Comparison of ENCODE assay signal across 8 cellular contexts in genomic region chr16:50697881-50698767, GRCh38. TPM values are rescaled to one million over a fixed set of nuclear protein-coding genes. Genes with fewer than 3 reads are reported as not detected.
A peak's percentile ranks its signal among the peaks of the same experiment; 100 is the strongest.
DNase-seq lines count a peak whose midpoint lies in the region; ATAC-seq and TF ChIP-seq lines count a peak whose summit lies in the region.

No MANE protein-coding gene starts in this region.

- peak overlapping the region; percentile 4 to 29 for H3K9ac ChIP-seq in liver (ENCODE audit: low read depth in 1 of 2, low read length in 2 of 2)

- WGBS in liver: 49% methylated on average over 19 of the region's 19 CpGs

- no peaks in the 10 kb centered on the region for H3K36me3 ChIP-seq in CD4-positive, alpha-beta memory T cell (ENCODE audit: insufficient read depth, low read length)
- H3K36me3 ChIP-seq in liver (ENCODE audit: control insufficient read depth in 4 of 4, insufficient read depth in 3 of 4, low read depth in 1 of 4, low read length in 3 of 4): no peaks in the 10 kb centered on the region

- H3K27ac ChIP-seq in CD4-positive, alpha-beta memory T cell (ENCODE audit: low read depth, low read length): peak overlapping the region; percentile 88
- H3K27ac ChIP-seq in liver (ENCODE audit: low read depth in 1 of 2, low read length in 2 of 2): peak overlapping the region; percentile 82 to 96

- POLR2A ChIA-PET in CD4-positive, alpha-beta memory T cell (lab: Charles Lee; ENCODE audit: partially characterized antibody): interaction anchor here (0.8 to 8.8 kb wide), 10 partner anchors 10 to 57 kb away, joined by 3 to 226 read pairs (median 12); partner anchors contain the start of genes CYLD and SNX20

- peak; percentile 47 to 77 (median 57) for DNase-seq in CD4-positive, alpha-beta memory T cell
- DNase-seq in GM20000 (ENCODE audit: low spot score) (peak; percentile 74), astrocyte of the cerebellum (ENCODE audit: low read depth) (peak; percentile 18), NCI-H82 (lab: John Stamatoyannopoulos, UW) (no peak), occipital lobe (lab: John Stamatoyannopoulos, UW) (no peak)
- DNase-seq in stimulated activated naive CD8-positive, alpha-beta T cell treated with anti-CD3 and anti-CD28 coated beads, Interleukin-15, Interleukin-2, amounts not matched to agents 100 U/mL and 50 U/mL, for 24 hours: peak; percentile 73

- intact Hi-C loops in CD4-positive, alpha-beta memory T cell (cut with micrococcal nuclease): loop anchor here (1.0 to 2.0 kb wide), 2 partner anchors 43 to 49 kb away; no protein-coding TSS in a partner anchor

- H3K9me3 ChIP-seq in CD4-positive, alpha-beta memory T cell (ENCODE audit: control insufficient read depth in 1 of 2, low read length in 2 of 2): no peaks in the 10 kb centered on the region
- no peaks in the 10 kb centered on the region for H3K9me3 ChIP-seq in liver (ENCODE audit: control insufficient read depth in 4 of 4, low read length in 3 of 4)

- H3K36me3 Mint-ChIP-seq in CD4-positive, alpha-beta memory T cell: peaks cover 9 to 25% of the 10 kb centered on the region in 2 donors
- peaks cover 1% of the 10 kb centered on the region for H3K36me3 Mint-ChIP-seq in IgD-negative memory B cell

- no peak for TF ChIP-seq RAD21 in liver (IDR thresholded peaks at IDR 0.05)

- H3K4me1 ChIP-seq in CD4-positive, alpha-beta memory T cell (ENCODE audit: insufficient read depth, low read length): peaks cover 82% of the 10 kb centered on the region
- H3K4me1 ChIP-seq in liver (ENCODE audit: control insufficient read depth in 4 of 4, insufficient read depth in 4 of 4, low read length in 3 of 4): peaks cover 6 to 40% (median 24%) of the 10 kb centered on the region in 4 donors

- CTCF ChIA-PET in CD4-positive, alpha-beta memory T cell (lab: Charles Lee; ENCODE audit: partially characterized antibody): interaction anchor here (1.0 to 5.2 kb wide), 12 partner anchors 12 to 673 kb away, joined by 3 to 28 read pairs (median 5); partner anchors contain the start of genes CNEP1R1 and SNX20

- H3K4me1 Mint-ChIP-seq in CD4-positive, alpha-beta memory T cell: peaks cover 50 to 91% (median 83%) of the 10 kb centered on the region in 4 donors
- peaks cover 35 to 51% (median 41%) of the 10 kb centered on the region in 3 donors for H3K4me1 Mint-ChIP-seq in IgD-negative memory B cell

- H3K9me3 Mint-ChIP-seq in CD4-positive, alpha-beta memory T cell: peaks cover 0 to 2% (median under 1%) of the 10 kb centered on the region in 8 donors
- peaks cover 0 to 2% (median 0%) of the 10 kb centered on the region in 3 donors for H3K9me3 Mint-ChIP-seq in IgD-negative memory B cell

- peak overlapping the region; percentile 48 to 89 for H3K4me3 ChIP-seq in CD4-positive, alpha-beta memory T cell (ENCODE audit: low read length in 2 of 2)
- no peak overlapping the region for H3K4me3 ChIP-seq in astrocyte of the cerebellum (ENCODE audit: low read depth, low read length)
- H3K4me3 ChIP-seq in liver (ENCODE audit: low read depth in 1 of 3, low read length in 3 of 3): peak overlapping the region in 2 of 3 donors; percentile 26 to 43

- peak overlapping the region; percentile 85 to 99 (median 95) for H3K27ac Mint-ChIP-seq in CD4-positive, alpha-beta memory T cell
- peak overlapping the region; percentile 71 to 91 (median 87) for H3K27ac Mint-ChIP-seq in IgD-negative memory B cell

- H3K27me3 Mint-ChIP-seq in CD4-positive, alpha-beta memory T cell: no peaks in the 10 kb centered on the region
- H3K27me3 Mint-ChIP-seq in IgD-negative memory B cell: no peaks in the 10 kb centered on the region

- H3K27me3 ChIP-seq in CD4-positive, alpha-beta memory T cell (ENCODE audit: insufficient read depth, low read length): no peaks in the 10 kb centered on the region
- no peaks in the 10 kb centered on the region for H3K27me3 ChIP-seq in liver (ENCODE audit: control insufficient read depth in 4 of 4, insufficient read depth in 4 of 4, low read length in 3 of 4)

- peak overlapping the region; percentile 87 to 96 (median 93) for H3K4me3 Mint-ChIP-seq in CD4-positive, alpha-beta memory T cell
- peak overlapping the region; percentile 84 to 96 (median 91) for H3K4me3 Mint-ChIP-seq in IgD-negative memory B cell

- in situ Hi-C loops in astrocyte of the cerebellum (cut with HindIII; ENCODE audit: low sequenced_read_pairs): no loop called here

- TF ChIP-seq CTCF in GM20000 (IDR thresholded peaks at IDR 0.05; ENCODE audit: extremely low read depth, missing control alignments) (no peak), astrocyte of the cerebellum (IDR thresholded peaks at IDR 0.05; ENCODE audit: low read depth, low read length, missing control alignments) (no peak), liver (IDR thresholded peaks at IDR 0.05; ENCODE audit: low read depth, low read length, missing input control) (no peak)

- peak; percentile 34 for ATAC-seq in stimulated activated naive CD8-positive, alpha-beta T cell treated with anti-CD3 and anti-CD28 coated beads, Interleukin-15, Interleukin-2, amounts not matched to agents 100 U/mL and 50 U/mL, for 24 hours

TF ChIP-seq in liver, 16 proteins besides CTCF, POLR2A, EP300 and RAD21:
- TF ChIP-seq ZBTB33 (IDR thresholded peaks at IDR 0.05) (no peak), TAF1 (conservative IDR thresholded peaks at IDR 0.05) (no peak), RXRA (IDR thresholded peaks at IDR 0.05) (no peak), SP1 (IDR thresholded peaks at IDR 0.05) (peak; percentile 37)

RNA-seq across cellular contexts. Expression of gene NOD2, which starts 4.7 kb away (rescaled TPM):
- total RNA-seq in CD4-positive, alpha-beta memory T cell: 10 to 100 TPM in 1 of 2 experiments, 1 to 10 TPM in 1; 9.8 to 10.9 TPM
- 1 to 10 TPM; 2.2 to 3.7 TPM for polyA plus RNA-seq in CD4-positive, alpha-beta memory T cell
- polyA plus RNA-seq in IgD-negative memory B cell (0.86 TPM), liver (under 1 TPM; 0.35 TPM)
- total RNA-seq in liver (1 to 10 TPM in 1 of 2 donors, under 1 TPM in 1; 0.61 to 1.3 TPM), occipital lobe (0.16 TPM)

RNA-seq across cellular contexts. Expression of gene SNX20, which starts 17.0 kb away (rescaled TPM):
- total RNA-seq in CD4-positive, alpha-beta memory T cell: 10 to 100 TPM; 88.9 to 90.1 TPM
- 100 to 1,000 TPM in 1 of 2 donors, 10 to 100 TPM in 1; 62.5 to 106 TPM for polyA plus RNA-seq in CD4-positive, alpha-beta memory T cell
- polyA plus RNA-seq in IgD-negative memory B cell: 44.6 TPM
- total RNA-seq in liver: 1 to 10 TPM; 1.3 to 3.5 TPM
- polyA plus RNA-seq in liver: under 1 TPM; 0.40 to 0.70 TPM
- 0.16 TPM for total RNA-seq in occipital lobe

RNA-seq across cellular contexts. Expression of gene CYLD, which starts 43.8 kb away (rescaled TPM):
- total RNA-seq in CD4-positive, alpha-beta memory T cell: 100 to 1,000 TPM; 294 to 299 TPM
- polyA plus RNA-seq in CD4-positive, alpha-beta memory T cell: 100 to 1,000 TPM; 206 to 255 TPM
- polyA plus RNA-seq in IgD-negative memory B cell (78.2 TPM), liver (10 to 100 TPM in 1 of 2 donors, 1 to 10 TPM in 1; 8.2 to 11.1 TPM)
- total RNA-seq in liver (10 to 100 TPM; 16.5 to 42.7 TPM), occipital lobe (51.2 TPM)

Comparison
In these comparisons a context has a peak if more than half of its experiments do, and no peak if none do; other contexts are left out.
1. DNase-seq: peak in CD4-positive, alpha-beta memory T cell (5 of 5), GM20000 (single experiment), astrocyte of the cerebellum (single experiment) and stimulated activated naive CD8-positive, alpha-beta T cell treated with anti-CD3 and anti-CD28 coated beads, Interleukin-15, Interleukin-2, amounts not matched to agents 100 U/mL and 50 U/mL, for 24 hours (single experiment); none in NCI-H82 (single experiment) and occipital lobe (single experiment).
2. RNA of gene SNX20, which starts 17.0 kb away (total RNA-seq): 88.9 to 90.1 TPM in CD4-positive, alpha-beta memory T cell; 1.3 to 3.5 TPM in liver and 0.16 TPM in occipital lobe (single experiment); every median in the first group is over 10 times any median in the second.